8 cellular contexts compared by ENCODE assay signal in the genomic region with DNA sequence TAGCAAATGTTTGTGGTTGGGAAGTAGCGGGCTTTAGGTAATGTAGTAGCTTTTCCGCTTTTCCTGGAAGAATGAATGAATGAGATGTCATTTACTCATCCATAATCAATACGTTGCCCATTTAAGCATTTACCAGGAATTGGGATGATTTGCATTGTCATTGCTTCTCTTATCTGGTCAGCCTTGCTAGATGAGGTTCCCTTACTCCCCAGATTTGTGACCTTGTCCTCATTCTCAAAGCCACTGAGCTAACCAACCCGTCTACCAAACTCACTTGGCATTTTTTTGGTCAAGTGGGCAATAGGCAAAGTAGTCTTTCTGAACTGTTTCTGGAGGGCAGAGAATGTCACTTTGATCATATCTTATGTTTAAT. TPM values are rescaled to one million over a fixed set of nuclear protein-coding genes. Genes with fewer than 3 reads are reported as not detected.
DNase-seq lines count a peak whose midpoint lies in the region; ATAC-seq and TF ChIP-seq lines count a peak whose summit lies in the region.

No MANE protein-coding gene starts in this region.

- peak overlapping the region; percentile 21 for H3K27ac Mint-ChIP-seq in activated CD4-positive, alpha-beta memory T cell treated with anti-CD3 and anti-CD28 coated beads, Interleukin-2, amount 10 ng/mL, durations not matched to agents 7 days and 5 days

- H3K27me3 Mint-ChIP-seq in activated CD4-positive, alpha-beta memory T cell treated with anti-CD3 and anti-CD28 coated beads, Interleukin-2, amount 10 ng/mL, durations not matched to agents 7 days and 5 days, result peaks cover 16% of the 10 kb centered on the region

- POLR2A ChIA-PET in SK-N-SH (lab: Yijun Ruan, JAX), result interaction anchor here (0.7 kb wide), 1 partner anchor 151 kb away, joined by 3 read pairs; no protein-coding TSS in a partner anchor
- POLR2A ChIA-PET in activated CD4-positive, alpha-beta memory T cell treated with anti-CD3 and anti-CD28 coated beads, Interleukin-2, amount 10 ng/mL, durations not matched to agents 7 days and 5 days (lab: Charles Lee), result interaction anchor here (0.7 to 2.3 kb wide), 10 partner anchors 9 to 552 kb away, joined by 3 to 18 read pairs (median 4); partner anchors contain the start of gene INO80C

- H3K36me3 Mint-ChIP-seq in activated CD4-positive, alpha-beta memory T cell treated with anti-CD3 and anti-CD28 coated beads, Interleukin-2, amount 10 ng/mL, durations not matched to agents 7 days and 5 days (ENCODE audit: low read depth), result peaks cover 23% of the 10 kb centered on the region

- H3K27me3 ChIP-seq in SK-N-SH (ENCODE audit: insufficient read depth) (no peaks in the 10 kb centered on the region), iPS-18a (ENCODE audit: control insufficient read depth, insufficient read depth, low read length) (peaks cover 21% of the 10 kb centered on the region), stomach smooth muscle (ENCODE audit: control insufficient read depth in 1 of 2, insufficient read depth in 2 of 2, low read length in 2 of 2) (no peaks in the 10 kb centered on the region)

- H3K36me3 ChIP-seq in SK-N-SH (replicated peaks in 1 of 2; ENCODE audit: control insufficient read depth in 1 of 2, insufficient read depth in 2 of 2, low read length in 1 of 2) (peaks cover 0 to 6% of the 10 kb centered on the region in 2 experiments), iPS-18a (ENCODE audit: control insufficient read depth, low read depth, low read length) (no peaks in the 10 kb centered on the region), stomach smooth muscle (ENCODE audit: control insufficient read depth in 2 of 2, insufficient read depth in 2 of 2, low read length in 2 of 2) (no peaks in the 10 kb centered on the region)

- peaks cover 50% of the 10 kb centered on the region for H3K79me2 ChIP-seq in SK-N-SH (ENCODE audit: insufficient read depth)

- 38% methylated on average over 4 of the region's 4 CpGs for WGBS in SK-N-SH (ENCODE audit: low lambda C conversion rate)

- H2AFZ ChIP-seq in SK-N-SH (ENCODE audit: low read depth), result peak overlapping the region; percentile 73; the same call in 1 of the 2 replicates

- H3K4me1 Mint-ChIP-seq in activated CD4-positive, alpha-beta memory T cell treated with anti-CD3 and anti-CD28 coated beads, Interleukin-2, amount 10 ng/mL, durations not matched to agents 7 days and 5 days, result peaks cover 31% of the 10 kb centered on the region

- TF ChIP-seq EP300 in SK-N-SH (IDR thresholded peaks at IDR 0.05; ENCODE audit: borderline replicate concordance in 1 of 2, low read depth in 1 of 2, low read length in 1 of 2), result no peak

- DNase-seq in SK-N-SH, result no peak
- DNase-seq in activated CD4-positive, alpha-beta memory T cell treated with anti-CD3 and anti-CD28 coated beads, Interleukin-2, amount 10 ng/mL, durations not matched to agents 7 days and 5 days, result no peak
- DNase-seq in NCI-H1092 (lab: John Stamatoyannopoulos, UW), result no peak
- DNase-seq in A172 (ENCODE audit: low spot score), result no peak
- DNase-seq in SK-N-DZ (ENCODE audit: low spot score), result no peak

- no peak for TF ChIP-seq CTCF in SK-N-SH (IDR thresholded peaks at IDR 0.05)

- peaks cover 2% of the 10 kb centered on the region for H3K9me3 Mint-ChIP-seq in activated CD4-positive, alpha-beta memory T cell treated with anti-CD3 and anti-CD28 coated beads, Interleukin-2, amount 10 ng/mL, durations not matched to agents 7 days and 5 days

- H3K9ac ChIP-seq in SK-N-SH (peak overlapping the region; percentile 85), iPS-18a (ENCODE audit: low read length) (peak overlapping the region; percentile 76), stomach smooth muscle (ENCODE audit: low read length in 2 of 2) (peak overlapping the region; percentile 84 to 86)

- peaks cover 4% of the 10 kb centered on the region for H3F3A ChIP-seq in SK-N-SH (replicated peaks; ENCODE audit: insufficient read depth)

- H4K20me1 ChIP-seq in SK-N-SH (ENCODE audit: insufficient read depth), result peaks cover 8% of the 10 kb centered on the region

- H3K4me1 ChIP-seq in SK-N-SH (ENCODE audit: control insufficient read depth in 1 of 2, insufficient read depth in 2 of 2, low read depth in 1 of 2, low read length in 1 of 2) (peaks cover 0 to 10% of the 10 kb centered on the region in 2 experiments; a peak in 2 of 4 replicates), iPS-18a (ENCODE audit: control insufficient read depth, low read depth, low read length) (peaks cover 14% of the 10 kb centered on the region), stomach smooth muscle (ENCODE audit: control insufficient read depth, insufficient read depth, low read length) (peaks cover 4% of the 10 kb centered on the region)

- H3K4me3 Mint-ChIP-seq in activated CD4-positive, alpha-beta memory T cell treated with anti-CD3 and anti-CD28 coated beads, Interleukin-2, amount 10 ng/mL, durations not matched to agents 7 days and 5 days, result peak overlapping the region; percentile 69

- CTCF ChIA-PET in SK-N-SH (lab: Yijun Ruan, JAX), result interaction anchor here (1.0 to 1.5 kb wide), 2 partner anchors 11 to 88 kb away, joined by 4 to 5 read pairs; no protein-coding TSS in a partner anchor
- CTCF ChIA-PET in activated CD4-positive, alpha-beta memory T cell treated with anti-CD3 and anti-CD28 coated beads, Interleukin-2, amount 10 ng/mL, durations not matched to agents 7 days and 5 days (lab: Charles Lee), result no interaction called here

- no peak for ATAC-seq in SK-N-SH treated with all-trans-retinoic acid at 6 μM for 48 hours

- H3K4me3 ChIP-seq in SK-N-SH (ENCODE audit: low read depth in 2 of 2, low read length in 1 of 2) (peak overlapping the region; percentile 88 to 89), iPS-18a (ENCODE audit: low read length) (peak overlapping the region; percentile 86), stomach smooth muscle (ENCODE audit: low read length in 2 of 2) (peak overlapping the region; percentile 76 to 80)

- H3K9me2 ChIP-seq in SK-N-SH, result no peaks in the 10 kb centered on the region

- H3K9me3 ChIP-seq in SK-N-SH, result no peaks in the 10 kb centered on the region
- H3K9me3 ChIP-seq in iPS-18a (ENCODE audit: control insufficient read depth, low read depth, low read length), result peaks cover 5% of the 10 kb centered on the region
- no peaks in the 10 kb centered on the region for H3K9me3 ChIP-seq in stomach smooth muscle (ENCODE audit: control insufficient read depth in 2 of 2, low read length in 2 of 2)

- H3K4me2 ChIP-seq in SK-N-SH, result peak overlapping the region; percentile 93

- TF ChIP-seq RAD21 in SK-N-SH (IDR thresholded peaks at IDR 0.05; ENCODE audit: low read length), result no peak

- H3K27ac ChIP-seq in SK-N-SH (ENCODE audit: low read depth in 2 of 2, low read length in 1 of 2) (peak overlapping the region; percentile 38 to 68; a peak in 2 of 4 replicates), iPS-18a (ENCODE audit: low read length) (no peak overlapping the region), stomach smooth muscle (ENCODE audit: low read length) (peak overlapping the region; percentile 25)

TF ChIP-seq in SK-N-SH, 30 proteins besides CTCF, POLR2A, EP300 and RAD21 (continues in another document):
- TF ChIP-seq PBX3 (IDR thresholded peaks at IDR 0.05) (no peak), CHD2 (IDR thresholded peaks at IDR 0.05; ENCODE audit: low read length, partially characterized antibody) (no peak), JUND (IDR thresholded peaks at IDR 0.05) (no peak), MAX (IDR thresholded peaks at IDR 0.05; ENCODE audit: low read depth) (no peak), MXI1 (IDR thresholded peaks at IDR 0.05; ENCODE audit: low read depth, low read length) (no peak), EZH2phosphoT487 (IDR thresholded peaks at IDR 0.05; ENCODE audit: borderline replicate concordance, low read depth) (no peak)

TF ChIP-seq in SK-N-SH treated with all-trans-retinoic acid at 6 μM for 48 hours, 23 proteins besides CTCF, POLR2A, EP300 and RAD21 (continues in another document):
- TF ChIP-seq ZFP3 (CRISPR knock-in tag; IDR thresholded peaks at IDR 0.05) (no peak), PPARA (CRISPR knock-in tag; IDR thresholded peaks at IDR 0.05; ENCODE audit: borderline replicate concordance) (no peak), GLIS3 (CRISPR knock-in tag; IDR thresholded peaks at IDR 0.05) (no peak), TOX (CRISPR knock-in tag; IDR thresholded peaks at IDR 0.05; ENCODE audit: borderline replicate concordance) (no peak), ZC3H10 (CRISPR knock-in tag; IDR thresholded peaks at IDR 0.05) (no peak)
- TF ChIP-seq, protein P1, sequence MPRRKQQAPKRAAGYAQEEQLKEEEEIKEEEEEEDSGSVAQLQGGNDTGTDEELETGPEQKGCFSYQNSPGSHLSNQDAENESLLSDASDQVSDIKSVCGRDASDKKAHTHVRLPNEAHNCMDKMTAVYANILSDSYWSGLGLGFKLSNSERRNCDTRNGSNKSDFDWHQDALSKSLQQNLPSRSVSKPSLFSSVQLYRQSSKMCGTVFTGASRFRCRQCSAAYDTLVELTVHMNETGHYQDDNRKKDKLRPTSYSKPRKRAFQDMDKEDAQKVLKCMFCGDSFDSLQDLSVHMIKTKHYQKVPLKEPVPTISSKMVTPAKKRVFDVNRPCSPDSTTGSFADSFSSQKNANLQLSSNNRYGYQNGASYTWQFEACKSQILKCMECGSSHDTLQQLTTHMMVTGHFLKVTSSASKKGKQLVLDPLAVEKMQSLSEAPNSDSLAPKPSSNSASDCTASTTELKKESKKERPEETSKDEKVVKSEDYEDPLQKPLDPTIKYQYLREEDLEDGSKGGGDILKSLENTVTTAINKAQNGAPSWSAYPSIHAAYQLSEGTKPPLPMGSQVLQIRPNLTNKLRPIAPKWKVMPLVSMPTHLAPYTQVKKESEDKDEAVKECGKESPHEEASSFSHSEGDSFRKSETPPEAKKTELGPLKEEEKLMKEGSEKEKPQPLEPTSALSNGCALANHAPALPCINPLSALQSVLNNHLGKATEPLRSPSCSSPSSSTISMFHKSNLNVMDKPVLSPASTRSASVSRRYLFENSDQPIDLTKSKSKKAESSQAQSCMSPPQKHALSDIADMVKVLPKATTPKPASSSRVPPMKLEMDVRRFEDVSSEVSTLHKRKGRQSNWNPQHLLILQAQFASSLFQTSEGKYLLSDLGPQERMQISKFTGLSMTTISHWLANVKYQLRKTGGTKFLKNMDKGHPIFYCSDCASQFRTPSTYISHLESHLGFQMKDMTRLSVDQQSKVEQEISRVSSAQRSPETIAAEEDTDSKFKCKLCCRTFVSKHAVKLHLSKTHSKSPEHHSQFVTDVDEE (CRISPR knock-in tag; IDR thresholded peaks at IDR 0.05), result no peak

RNA-seq across cellular contexts. Expression of gene GALNT1, which starts 0.8 kb away (rescaled TPM):
- 15.7 and 23.8 TPM in 2 replicates for polyA plus RNA-seq in SK-N-SH (2012; rRNA removed)
- 30.6 and 35.9 TPM in 2 replicates for polyA plus RNA-seq in SK-N-SH (2012; cell fraction: cytosol; rRNA removed)
- polyA plus RNA-seq in SK-N-SH (2012; cell fraction: nucleus; rRNA removed), result 3.8 and 9.3 TPM in 2 replicates
- total RNA-seq in activated CD4-positive, alpha-beta memory T cell treated with anti-CD3 and anti-CD28 coated beads, Interleukin-2, amount 10 ng/mL, durations not matched to agents 7 days and 5 days, result 10 to 100 TPM; 44.0 to 47.3 TPM
- total RNA-seq in A172 (2014; rRNA removed; shearing (Covaris generic)), result 144 TPM in 2 replicates
- 32.5 and 39.0 TPM in 2 replicates for polyA plus RNA-seq in SK-N-DZ (2014; cell fraction: cytosol; rRNA removed)
- polyA plus RNA-seq in SK-N-DZ (2014; cell fraction: nucleus; rRNA removed), result 11.1 and 16.6 TPM in 2 replicates
